Comparison of ENCODE assay signal across 29 cellular contexts in genomic region chr2:127449439-127449838, GRCh38. TPM values are rescaled to one million over a fixed set of nuclear protein-coding genes. Genes with fewer than 3 reads are reported as not detected.
"Had no signal": no experiment of that assay in that cellular context is flagged by ENCODE, and none has a peak within 500 bp of the region (broad histone marks: within the 10 kb centered on the region; RNA-seq: fewer than 3 reads in every experiment).

No MANE protein-coding gene starts in this region.

- H3K4me3 Mint-ChIP-seq: activated naive CD8-positive, alpha-beta T cell; activated T-cell treated with anti-CD3 and anti-CD28 coated beads, Interleukin-2, amount 50 U/mL, for 24 hours; activated T-helper 17 cell treated with anti-CD3 and anti-CD28 coated beads, Interleukin-2, amount 50 U/mL, for 72 hours; effector memory CD8-positive, alpha-beta T cell; mesothelial cell of epicardium; naive thymus-derived CD8-positive, alpha-beta T cell; stimulated activated memory B cell treated with anti-CD40 and anti-IgM and Interleukin-4, amounts not matched to agents 10 μg/mL and 1 μg/mL and 100 μg/mL, for 72 hours had no signal

- H3K36me3 ChIP-seq: adrenal gland, ascending aorta, brain microvascular endothelial cell, esophagus squamous epithelium, gastrocnemius medialis, lower lobe of right lung, uterus had no signal

- H3K27ac ChIP-seq: adrenal gland, ascending aorta, brain microvascular endothelial cell, dorsolateral prefrontal cortex, esophagus squamous epithelium, gastrocnemius medialis, lower lobe of right lung, testis, uterus had no signal

- H3K27me3 ChIP-seq: adrenal gland, ascending aorta, brain microvascular endothelial cell, dorsolateral prefrontal cortex, esophagus squamous epithelium, gastrocnemius medialis, testis, uterus had no signal

- ATAC-seq: activated T-helper 17 cell treated with anti-CD3 and anti-CD28 coated beads, Interleukin-2, amount 50 U/mL, for 72 hours; effector memory CD8-positive, alpha-beta T cell; gastrocnemius medialis; left colon; lower lobe of right lung; naive thymus-derived CD8-positive, alpha-beta T cell; sciatic nerve; stimulated activated memory B cell treated with anti-CD40 and anti-IgM and Interleukin-4, amounts not matched to agents 10 μg/mL and 1 μg/mL and 100 μg/mL, for 72 hours had no signal

- H3K27ac Mint-ChIP-seq: activated naive CD8-positive, alpha-beta T cell; activated T-cell treated with anti-CD3 and anti-CD28 coated beads, Interleukin-2, amount 50 U/mL, for 24 hours; activated T-helper 17 cell treated with anti-CD3 and anti-CD28 coated beads, Interleukin-2, amount 50 U/mL, for 72 hours; mesothelial cell of epicardium; naive thymus-derived CD8-positive, alpha-beta T cell; stimulated activated memory B cell treated with anti-CD40 and anti-IgM and Interleukin-4, amounts not matched to agents 10 μg/mL and 1 μg/mL and 100 μg/mL, for 72 hours had no signal

- H3K9me3 ChIP-seq: gastrocnemius medialis, testis, uterus had no signal

- H3K27me3 Mint-ChIP-seq: activated naive CD8-positive, alpha-beta T cell; activated T-cell treated with anti-CD3 and anti-CD28 coated beads, Interleukin-2, amount 50 U/mL, for 24 hours; activated T-helper 17 cell treated with anti-CD3 and anti-CD28 coated beads, Interleukin-2, amount 50 U/mL, for 72 hours; effector memory CD8-positive, alpha-beta T cell had no signal

- H3K4me3 ChIP-seq: adrenal gland, ascending aorta, dorsolateral prefrontal cortex, esophagus squamous epithelium, gastrocnemius medialis, lower lobe of right lung, smooth muscle cell, testis, uterus had no signal

- DNase-seq: activated CD8-positive, alpha-beta memory T cell treated with anti-CD3 and anti-CD28 coated beads for 24 hours; activated CD8-positive, alpha-beta memory T cell treated with anti-CD3 and anti-CD28 coated beads, Interleukin-2, amount 50 U/mL, for 4 hours; activated naive CD4-positive, alpha-beta T cell; activated T-cell treated with anti-CD3 and anti-CD28 coated beads, Interleukin-2, amount 50 U/mL, for 24 hours; adrenal gland; brain microvascular endothelial cell; caudate nucleus; dorsolateral prefrontal cortex; effector memory CD8-positive, alpha-beta T cell; esophagus squamous epithelium; gastrocnemius medialis; hypothalamus; left colon; lower lobe of right lung; naive thymus-derived CD8-positive, alpha-beta T cell; nucleus accumbens; stimulated activated CD4-positive, alpha-beta T cell treated with anti-CD3 and anti-CD28 coated beads, Interleukin-15, amount 100 ng/mL, for 24 hours; T-helper 9 cell; testis; trophoblast cell; uterus had no signal

- H3K4me1 ChIP-seq: adrenal gland, ascending aorta, esophagus squamous epithelium, gastrocnemius medialis, lower lobe of right lung, testis, uterus had no signal

- H3K4me1 Mint-ChIP-seq: activated T-helper 17 cell treated with anti-CD3 and anti-CD28 coated beads, Interleukin-2, amount 50 U/mL, for 72 hours; mesothelial cell of epicardium; stimulated activated memory B cell treated with anti-CD40 and anti-IgM and Interleukin-4, amounts not matched to agents 10 μg/mL and 1 μg/mL and 100 μg/mL, for 72 hours had no signal

RNA-seq across cellular contexts. Expression of gene PROC, which starts 31.2 kb away (rescaled TPM):
- total RNA-seq: activated T-helper 17 cell treated with anti-CD3 and anti-CD28 coated beads, Interleukin-2, amount 50 U/mL, for 72 hours; adrenal gland; ascending aorta; lower lobe of right lung; naive thymus-derived CD8-positive, alpha-beta T cell; sciatic nerve; T-helper 1 cell treated with Interleukin-12 subunit alpha and Interleukin-12 subunit beta and Interleukin-4 antibody, amounts not matched to agents 30 ng/mL and 1 ng/mL, for 36 hours had no signal
- polyA plus RNA-seq: naive thymus-derived CD8-positive, alpha-beta T cell had no signal
